In genomic region chr3:4980229-4981159, GRCh38 we compare ENCODE assay signal across 1 cellular context.
A peak's percentile ranks its signal among the peaks of the same experiment; 100 is the strongest.
TF ChIP-seq lines count a peak whose summit lies in the region.

No MANE protein-coding gene starts in this region.

TF ChIP-seq in HepG2, 621 proteins besides CTCF, POLR2A, EP300 and RAD21 (continued from another document and continues in another):
- TF ChIP-seq, protein P1, sequence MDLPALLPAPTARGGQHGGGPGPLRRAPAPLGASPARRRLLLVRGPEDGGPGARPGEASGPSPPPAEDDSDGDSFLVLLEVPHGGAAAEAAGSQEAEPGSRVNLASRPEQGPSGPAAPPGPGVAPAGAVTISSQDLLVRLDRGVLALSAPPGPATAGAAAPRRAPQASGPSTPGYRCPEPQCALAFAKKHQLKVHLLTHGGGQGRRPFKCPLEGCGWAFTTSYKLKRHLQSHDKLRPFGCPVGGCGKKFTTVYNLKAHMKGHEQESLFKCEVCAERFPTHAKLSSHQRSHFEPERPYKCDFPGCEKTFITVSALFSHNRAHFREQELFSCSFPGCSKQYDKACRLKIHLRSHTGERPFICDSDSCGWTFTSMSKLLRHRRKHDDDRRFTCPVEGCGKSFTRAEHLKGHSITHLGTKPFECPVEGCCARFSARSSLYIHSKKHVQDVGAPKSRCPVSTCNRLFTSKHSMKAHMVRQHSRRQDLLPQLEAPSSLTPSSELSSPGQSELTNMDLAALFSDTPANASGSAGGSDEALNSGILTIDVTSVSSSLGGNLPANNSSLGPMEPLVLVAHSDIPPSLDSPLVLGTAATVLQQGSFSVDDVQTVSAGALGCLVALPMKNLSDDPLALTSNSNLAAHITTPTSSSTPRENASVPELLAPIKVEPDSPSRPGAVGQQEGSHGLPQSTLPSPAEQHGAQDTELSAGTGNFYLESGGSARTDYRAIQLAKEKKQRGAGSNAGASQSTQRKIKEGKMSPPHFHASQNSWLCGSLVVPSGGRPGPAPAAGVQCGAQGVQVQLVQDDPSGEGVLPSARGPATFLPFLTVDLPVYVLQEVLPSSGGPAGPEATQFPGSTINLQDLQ (CRISPR knock-in tag; IDR thresholded peaks at IDR 0.05), result no peak
- TF ChIP-seq, protein P2, sequence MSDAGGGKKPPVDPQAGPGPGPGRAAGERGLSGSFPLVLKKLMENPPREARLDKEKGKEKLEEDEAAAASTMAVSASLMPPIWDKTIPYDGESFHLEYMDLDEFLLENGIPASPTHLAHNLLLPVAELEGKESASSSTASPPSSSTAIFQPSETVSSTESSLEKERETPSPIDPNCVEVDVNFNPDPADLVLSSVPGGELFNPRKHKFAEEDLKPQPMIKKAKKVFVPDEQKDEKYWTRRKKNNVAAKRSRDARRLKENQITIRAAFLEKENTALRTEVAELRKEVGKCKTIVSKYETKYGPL (CRISPR knock-in tag; IDR thresholded peaks at IDR 0.05), result no peak
- TF ChIP-seq ZNF558 (CRISPR knock-in tag; IDR thresholded peaks at IDR 0.05; ENCODE audit: borderline replicate concordance) (no peak), ZGPAT (CRISPR knock-in tag; IDR thresholded peaks at IDR 0.05) (peak; percentile 74), ZNF124 (CRISPR knock-in tag; IDR thresholded peaks at IDR 0.05) (0 out of 2 replicates have a peak, but pooled peaks have one; percentile 61), ZNF484 (CRISPR knock-in tag; IDR thresholded peaks at IDR 0.05; ENCODE audit: borderline replicate concordance, low read depth) (no peak; the same call in 1 of the 2 replicates), ZNF496 (CRISPR knock-in tag; IDR thresholded peaks at IDR 0.05; ENCODE audit: insufficient replicate concordance) (no peak), DZIP1 (CRISPR knock-in tag; IDR thresholded peaks at IDR 0.05) (0 out of 2 replicates have a peak, but pooled peaks have one; percentile 28), PAX8 (CRISPR knock-in tag; IDR thresholded peaks at IDR 0.05; ENCODE audit: borderline replicate concordance) (no peak), FOXO1 (CRISPR knock-in tag; IDR thresholded peaks at IDR 0.05) (no peak), ZNF674 (CRISPR knock-in tag; IDR thresholded peaks at IDR 0.05; ENCODE audit: low read depth) (no peak), ZNF660 (CRISPR knock-in tag; IDR thresholded peaks at IDR 0.05; ENCODE audit: borderline replicate concordance, low read depth) (no peak), GRHL1 (CRISPR knock-in tag; conservative IDR thresholded peaks at IDR 0.05) (no peak), RXRA (CRISPR knock-in tag; IDR thresholded peaks at IDR 0.05) (peak; percentile 58; the same call in 1 of the 2 replicates), ZNF746 (CRISPR knock-in tag; IDR thresholded peaks at IDR 0.05) (peak; percentile 94), ELK4 (CRISPR knock-in tag; IDR thresholded peaks at IDR 0.05; ENCODE audit: borderline replicate concordance) (no peak), ZNF780A (CRISPR knock-in tag; IDR thresholded peaks at IDR 0.05) (no peak), SAP130 (CRISPR knock-in tag; IDR thresholded peaks at IDR 0.05; ENCODE audit: low read depth) (peak; percentile 81), MXD4 (CRISPR knock-in tag; IDR thresholded peaks at IDR 0.05) (no peak), PHF5A (CRISPR knock-in tag; IDR thresholded peaks at IDR 0.05; ENCODE audit: low read depth, unreplicated experiment) (no peak), ZBTB20 (CRISPR knock-in tag; IDR thresholded peaks at IDR 0.05; ENCODE audit: borderline replicate concordance, low read depth) (no peak; the same call in 1 of the 2 replicates), SIX4 (CRISPR knock-in tag; IDR thresholded peaks at IDR 0.05) (peak; percentile 31; the same call in 1 of the 2 replicates), ZNF264 (CRISPR knock-in tag; IDR thresholded peaks at IDR 0.05) (no peak), MLLT10 (CRISPR knock-in tag; IDR thresholded peaks at IDR 0.05) (no peak), SCMH1 (CRISPR knock-in tag; IDR thresholded peaks at IDR 0.05; ENCODE audit: borderline replicate concordance) (no peak), HNRNPLL (IDR thresholded peaks at IDR 0.05; ENCODE audit: low read depth, low read length, poor library complexity, severe bottlenecking) (peak; percentile 56), GLI4 (CRISPR knock-in tag; IDR thresholded peaks at IDR 0.05; ENCODE audit: borderline replicate concordance) (no peak), KDM6A (CRISPR knock-in tag; IDR thresholded peaks at IDR 0.05; ENCODE audit: low read depth) (no peak), RORA (CRISPR knock-in tag; IDR thresholded peaks at IDR 0.05) (no peak), MAFK (conservative IDR thresholded peaks at IDR 0.05 in 1 of 2, IDR thresholded peaks at IDR 0.05 in 1 of 2; ENCODE audit: low read length in 2 of 2) (peak; percentile 60 to 64), ZNF543 (CRISPR knock-in tag; IDR thresholded peaks at IDR 0.05) (no peak), SRSF9 (IDR thresholded peaks at IDR 0.05; ENCODE audit: borderline replicate concordance, insufficient read depth, low read depth, low read length, poor library complexity, severe bottlenecking) (no peak), PRMT3 (CRISPR knock-in tag; IDR thresholded peaks at IDR 0.05; ENCODE audit: borderline replicate concordance, low read depth) (no peak), NFYB (CRISPR knock-in tag; IDR thresholded peaks at IDR 0.05) (no peak), JDP2 (CRISPR knock-in tag; IDR thresholded peaks at IDR 0.05; ENCODE audit: borderline replicate concordance) (no peak)
- TF ChIP-seq, protein P3, sequence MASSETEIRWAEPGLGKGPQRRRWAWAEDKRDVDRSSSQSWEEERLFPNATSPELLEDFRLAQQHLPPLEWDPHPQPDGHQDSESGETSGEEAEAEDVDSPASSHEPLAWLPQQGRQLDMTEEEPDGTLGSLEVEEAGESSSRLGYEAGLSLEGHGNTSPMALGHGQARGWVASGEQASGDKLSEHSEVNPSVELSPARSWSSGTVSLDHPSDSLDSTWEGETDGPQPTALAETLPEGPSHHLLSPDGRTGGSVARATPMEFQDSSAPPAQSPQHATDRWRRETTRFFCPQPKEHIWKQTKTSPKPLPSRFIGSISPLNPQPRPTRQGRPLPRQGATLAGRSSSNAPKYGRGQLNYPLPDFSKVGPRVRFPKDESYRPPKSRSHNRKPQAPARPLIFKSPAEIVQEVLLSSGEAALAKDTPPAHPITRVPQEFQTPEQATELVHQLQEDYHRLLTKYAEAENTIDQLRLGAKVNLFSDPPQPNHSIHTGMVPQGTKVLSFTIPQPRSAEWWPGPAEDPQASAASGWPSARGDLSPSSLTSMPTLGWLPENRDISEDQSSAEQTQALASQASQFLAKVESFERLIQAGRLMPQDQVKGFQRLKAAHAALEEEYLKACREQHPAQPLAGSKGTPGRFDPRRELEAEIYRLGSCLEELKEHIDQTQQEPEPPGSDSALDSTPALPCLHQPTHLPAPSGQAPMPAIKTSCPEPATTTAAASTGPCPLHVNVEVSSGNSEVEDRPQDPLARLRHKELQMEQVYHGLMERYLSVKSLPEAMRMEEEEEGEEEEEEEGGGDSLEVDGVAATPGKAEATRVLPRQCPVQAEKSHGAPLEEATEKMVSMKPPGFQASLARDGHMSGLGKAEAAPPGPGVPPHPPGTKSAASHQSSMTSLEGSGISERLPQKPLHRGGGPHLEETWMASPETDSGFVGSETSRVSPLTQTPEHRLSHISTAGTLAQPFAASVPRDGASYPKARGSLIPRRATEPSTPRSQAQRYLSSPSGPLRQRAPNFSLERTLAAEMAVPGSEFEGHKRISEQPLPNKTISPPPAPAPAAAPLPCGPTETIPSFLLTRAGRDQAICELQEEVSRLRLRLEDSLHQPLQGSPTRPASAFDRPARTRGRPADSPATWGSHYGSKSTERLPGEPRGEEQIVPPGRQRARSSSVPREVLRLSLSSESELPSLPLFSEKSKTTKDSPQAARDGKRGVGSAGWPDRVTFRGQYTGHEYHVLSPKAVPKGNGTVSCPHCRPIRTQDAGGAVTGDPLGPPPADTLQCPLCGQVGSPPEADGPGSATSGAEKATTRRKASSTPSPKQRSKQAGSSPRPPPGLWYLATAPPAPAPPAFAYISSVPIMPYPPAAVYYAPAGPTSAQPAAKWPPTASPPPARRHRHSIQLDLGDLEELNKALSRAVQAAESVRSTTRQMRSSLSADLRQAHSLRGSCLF (CRISPR knock-in tag; IDR thresholded peaks at IDR 0.05; ENCODE audit: borderline replicate concordance), result no peak
- TF ChIP-seq, protein P4, sequence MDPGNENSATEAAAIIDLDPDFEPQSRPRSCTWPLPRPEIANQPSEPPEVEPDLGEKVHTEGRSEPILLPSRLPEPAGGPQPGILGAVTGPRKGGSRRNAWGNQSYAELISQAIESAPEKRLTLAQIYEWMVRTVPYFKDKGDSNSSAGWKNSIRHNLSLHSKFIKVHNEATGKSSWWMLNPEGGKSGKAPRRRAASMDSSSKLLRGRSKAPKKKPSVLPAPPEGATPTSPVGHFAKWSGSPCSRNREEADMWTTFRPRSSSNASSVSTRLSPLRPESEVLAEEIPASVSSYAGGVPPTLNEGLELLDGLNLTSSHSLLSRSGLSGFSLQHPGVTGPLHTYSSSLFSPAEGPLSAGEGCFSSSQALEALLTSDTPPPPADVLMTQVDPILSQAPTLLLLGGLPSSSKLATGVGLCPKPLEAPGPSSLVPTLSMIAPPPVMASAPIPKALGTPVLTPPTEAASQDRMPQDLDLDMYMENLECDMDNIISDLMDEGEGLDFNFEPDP (CRISPR knock-in tag; conservative IDR thresholded peaks at IDR 0.05), result no peak
- TF ChIP-seq, protein P5, sequence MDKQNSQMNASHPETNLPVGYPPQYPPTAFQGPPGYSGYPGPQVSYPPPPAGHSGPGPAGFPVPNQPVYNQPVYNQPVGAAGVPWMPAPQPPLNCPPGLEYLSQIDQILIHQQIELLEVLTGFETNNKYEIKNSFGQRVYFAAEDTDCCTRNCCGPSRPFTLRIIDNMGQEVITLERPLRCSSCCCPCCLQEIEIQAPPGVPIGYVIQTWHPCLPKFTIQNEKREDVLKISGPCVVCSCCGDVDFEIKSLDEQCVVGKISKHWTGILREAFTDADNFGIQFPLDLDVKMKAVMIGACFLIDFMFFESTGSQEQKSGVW (CRISPR knock-in tag; IDR thresholded peaks at IDR 0.05; ENCODE audit: borderline replicate concordance), result no peak
- TF ChIP-seq, protein P6, sequence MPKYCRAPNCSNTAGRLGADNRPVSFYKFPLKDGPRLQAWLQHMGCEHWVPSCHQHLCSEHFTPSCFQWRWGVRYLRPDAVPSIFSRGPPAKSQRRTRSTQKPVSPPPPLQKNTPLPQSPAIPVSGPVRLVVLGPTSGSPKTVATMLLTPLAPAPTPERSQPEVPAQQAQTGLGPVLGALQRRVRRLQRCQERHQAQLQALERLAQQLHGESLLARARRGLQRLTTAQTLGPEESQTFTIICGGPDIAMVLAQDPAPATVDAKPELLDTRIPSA (CRISPR knock-in tag; IDR thresholded peaks at IDR 0.05; ENCODE audit: borderline replicate concordance), result no peak
- TF ChIP-seq, protein P7, sequence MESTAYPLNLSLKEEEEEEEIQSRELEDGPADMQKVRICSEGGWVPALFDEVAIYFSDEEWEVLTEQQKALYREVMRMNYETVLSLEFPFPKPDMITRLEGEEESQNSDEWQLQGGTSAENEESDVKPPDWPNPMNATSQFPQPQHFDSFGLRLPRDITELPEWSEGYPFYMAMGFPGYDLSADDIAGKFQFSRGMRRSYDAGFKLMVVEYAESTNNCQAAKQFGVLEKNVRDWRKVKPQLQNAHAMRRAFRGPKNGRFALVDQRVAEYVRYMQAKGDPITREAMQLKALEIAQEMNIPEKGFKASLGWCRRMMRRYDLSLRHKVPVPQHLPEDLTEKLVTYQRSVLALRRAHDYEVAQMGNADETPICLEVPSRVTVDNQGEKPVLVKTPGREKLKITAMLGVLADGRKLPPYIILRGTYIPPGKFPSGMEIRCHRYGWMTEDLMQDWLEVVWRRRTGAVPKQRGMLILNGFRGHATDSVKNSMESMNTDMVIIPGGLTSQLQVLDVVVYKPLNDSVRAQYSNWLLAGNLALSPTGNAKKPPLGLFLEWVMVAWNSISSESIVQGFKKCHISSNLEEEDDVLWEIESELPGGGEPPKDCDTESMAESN (CRISPR knock-in tag; conservative IDR thresholded peaks at IDR 0.05), result no peak
